ENCODE assay signal across 8 cellular contexts in the genomic region with DNA sequence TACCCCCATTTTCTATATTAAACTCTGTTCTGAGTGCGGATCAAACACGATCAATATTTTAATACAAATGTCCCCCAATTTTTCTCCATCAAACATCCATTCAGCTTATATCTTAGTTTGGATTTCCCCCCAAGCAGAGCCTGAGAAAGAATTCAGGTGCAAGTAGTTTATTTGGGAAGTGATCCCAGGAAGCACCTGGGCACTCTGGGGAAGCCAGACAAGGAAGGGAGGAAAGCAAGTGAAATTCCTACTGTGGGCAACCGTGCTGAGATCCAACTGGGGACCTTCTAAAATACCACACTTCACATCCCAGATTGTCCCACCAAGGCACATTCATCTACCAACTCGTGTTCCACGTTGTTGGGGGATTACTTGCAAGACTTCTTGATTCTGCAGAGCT.
"Had no signal": no experiment of that assay in that cellular context is flagged by ENCODE, and none has a peak within 500 bp of the region (broad histone marks: within the 10 kb centered on the region; RNA-seq: fewer than 3 reads in every experiment).

No MANE protein-coding gene starts in this region.

- H3K4me1 Mint-ChIP-seq: IgD-negative memory B cell had no signal

- ATAC-seq: HepG2 had no signal

- H3K27ac ChIP-seq: HL-60, KMS-11 had no signal

- H3K27me3 Mint-ChIP-seq: IgD-negative memory B cell had no signal

- H3K9me3 Mint-ChIP-seq: H9 had no signal

- H3K36me3 Mint-ChIP-seq: IgD-negative memory B cell had no signal

- DNase-seq: GOT3, H9, HCEC 1CT, KBM-7 had no signal

- H3K4me3 Mint-ChIP-seq: H9, IgD-negative memory B cell had no signal

- H3K27ac Mint-ChIP-seq: H9, IgD-negative memory B cell had no signal
